18 cellular contexts compared by ENCODE assay signal in the genomic region with DNA sequence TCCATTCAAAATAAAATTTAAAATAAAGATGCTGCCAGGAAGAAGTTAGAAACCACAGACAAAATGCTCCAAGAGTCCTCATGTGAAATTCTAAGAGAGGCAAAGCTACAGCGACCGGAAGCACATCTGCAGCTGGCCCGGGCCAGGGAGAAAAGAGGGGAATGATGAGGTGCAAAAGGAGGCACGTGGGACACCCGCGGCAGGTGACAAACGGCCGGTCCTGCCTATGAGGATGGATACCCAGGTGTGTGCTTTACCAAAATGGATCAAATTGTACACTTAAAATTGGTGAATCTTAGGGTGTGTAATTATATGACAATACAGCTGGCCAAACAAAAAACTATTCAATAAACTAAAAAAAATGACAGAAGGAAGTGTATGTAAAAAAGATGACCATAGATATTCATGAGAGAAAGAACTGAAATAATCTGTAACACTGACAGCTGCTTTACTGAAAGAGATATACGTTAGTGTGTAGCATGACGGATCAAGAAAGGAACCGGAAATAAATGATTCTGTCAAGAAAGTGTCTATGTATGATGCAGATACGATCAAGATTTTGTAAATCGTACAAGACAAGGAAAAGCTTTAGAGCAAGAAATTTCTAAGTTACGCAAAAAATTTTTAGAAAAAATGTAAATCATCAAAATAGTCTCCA. TPM values are rescaled to one million over a fixed set of nuclear protein-coding genes. Genes with fewer than 3 reads are reported as not detected.
A peak's percentile ranks its signal among the peaks of the same experiment; 100 is the strongest.
DNase-seq lines count a peak whose midpoint lies in the region; ATAC-seq and TF ChIP-seq lines count a peak whose summit lies in the region.
"Had no signal": no experiment of that assay in that cellular context is flagged by ENCODE, and none has a peak within 500 bp of the region (broad histone marks: within the 10 kb centered on the region; RNA-seq: fewer than 3 reads in every experiment).

No MANE protein-coding gene starts in this region.

- H3K9ac ChIP-seq in SK-N-SH = no peak overlapping the region

- no peak overlapping the region for H3K4me3 ChIP-seq in SK-N-SH (ENCODE audit: low read depth in 2 of 2, low read length in 1 of 2)
- H3K4me3 ChIP-seq in CD8-positive, alpha-beta T cell (ENCODE audit: low read depth, low read length) = no peak overlapping the region
- H3K4me3 ChIP-seq in mesodermal cell (ENCODE audit: extremely low read depth, insufficient read depth, low read length, poor library complexity, severe bottlenecking) = no peak overlapping the region
- H3K4me3 ChIP-seq: cardiac muscle cell, hepatocyte, mucosa of descending colon, skin epidermis had no signal

- peaks cover 5% of the 10 kb centered on the region; the same call in 1 of the 2 replicates for H3K79me2 ChIP-seq in SK-N-SH (ENCODE audit: insufficient read depth)
- H3K79me2 ChIP-seq: hepatocyte had no signal

- peaks cover 22% of the 10 kb centered on the region for H3K4me1 Mint-ChIP-seq in CD8-positive, alpha-beta T cell (ENCODE audit: low read depth)
- H3K4me1 Mint-ChIP-seq in activated CD4-positive, alpha-beta memory T cell treated with anti-CD3 and anti-CD28 coated beads for 36 hours (ENCODE audit: low read depth) = peaks cover 19% of the 10 kb centered on the region

- no peak for TF ChIP-seq EP300 in SK-N-SH (IDR thresholded peaks at IDR 0.05; ENCODE audit: borderline replicate concordance in 1 of 2, low read depth in 1 of 2, low read length in 1 of 2)

- H3K27ac Mint-ChIP-seq in CD8-positive, alpha-beta T cell = peak overlapping the region; percentile 96
- peak overlapping the region; percentile 91 for H3K27ac Mint-ChIP-seq in activated CD4-positive, alpha-beta memory T cell treated with anti-CD3 and anti-CD28 coated beads for 36 hours
- H3K27ac Mint-ChIP-seq: type B pancreatic cell had no signal

- DNase-seq in SK-N-SH (no peak), NCI-H446 (lab: John Stamatoyannopoulos, UW) (no peak), NCI-H1105 (lab: John Stamatoyannopoulos, UW) (no peak)
- no peak for DNase-seq in CD8-positive, alpha-beta T cell
- no peak for DNase-seq in activated CD4-positive, alpha-beta memory T cell treated with anti-CD3 and anti-CD28 coated beads for 36 hours
- DNase-seq: activated gamma-delta T cell, NCI-H2107, NCI-H748 treated with DMSO at 0.1 percent for 48 hours had no signal

- peaks cover 5% of the 10 kb centered on the region for H3F3A ChIP-seq in SK-N-SH (replicated peaks; ENCODE audit: insufficient read depth)

- no peaks in the 10 kb centered on the region for H3K27me3 Mint-ChIP-seq in CD8-positive, alpha-beta T cell (ENCODE audit: low read depth)
- H3K27me3 Mint-ChIP-seq in activated CD4-positive, alpha-beta memory T cell treated with anti-CD3 and anti-CD28 coated beads for 36 hours = no peaks in the 10 kb centered on the region
- H3K27me3 Mint-ChIP-seq: type B pancreatic cell had no signal

- H3K9me3 Mint-ChIP-seq in CD8-positive, alpha-beta T cell = peaks cover 9% of the 10 kb centered on the region
- H3K9me3 Mint-ChIP-seq in activated CD4-positive, alpha-beta memory T cell treated with anti-CD3 and anti-CD28 coated beads for 36 hours = peaks cover 30% of the 10 kb centered on the region
- H3K9me3 Mint-ChIP-seq: type B pancreatic cell had no signal

- CTCF ChIA-PET in SK-N-SH (lab: Yijun Ruan, JAX) = no interaction called here
- CTCF ChIA-PET in CD8-positive, alpha-beta T cell (lab: Charles Lee) = no interaction called here
- CTCF ChIA-PET in activated CD4-positive, alpha-beta memory T cell treated with anti-CD3 and anti-CD28 coated beads for 36 hours (lab: Charles Lee) = no interaction called here

- no peak for TF ChIP-seq CTCF in SK-N-SH (IDR thresholded peaks at IDR 0.05)
- TF ChIP-seq CTCF in CD8-positive, alpha-beta T cell (IDR thresholded peaks at IDR 0.05) = no peak

- POLR2A ChIA-PET in SK-N-SH (lab: Yijun Ruan, JAX) = no interaction called here
- POLR2A ChIA-PET in CD8-positive, alpha-beta T cell (lab: Charles Lee) = no interaction called here
- POLR2A ChIA-PET in activated CD4-positive, alpha-beta memory T cell treated with anti-CD3 and anti-CD28 coated beads for 36 hours (lab: Charles Lee) = no interaction called here

- H3K9me3 ChIP-seq in SK-N-SH (peaks cover 10% of the 10 kb centered on the region; the same call in 1 of the 2 replicates), mesodermal cell (ENCODE audit: control insufficient read depth, low read length) (peaks cover 16% of the 10 kb centered on the region)
- H3K9me3 ChIP-seq in CD8-positive, alpha-beta T cell (ENCODE audit: low read length) = peaks cover 11% of the 10 kb centered on the region

- H3K36me3 ChIP-seq in SK-N-SH (replicated peaks in 1 of 2; ENCODE audit: control insufficient read depth in 1 of 2, insufficient read depth in 2 of 2, low read length in 1 of 2) (peaks cover 2 to 18% of the 10 kb centered on the region in 2 experiments), mesodermal cell (ENCODE audit: control insufficient read depth, insufficient read depth, low read length) (peaks cover 69% of the 10 kb centered on the region)
- H3K36me3 ChIP-seq in CD8-positive, alpha-beta T cell (ENCODE audit: insufficient read depth, low read length) = peaks cover 4% of the 10 kb centered on the region

- no peak overlapping the region; a peak in 1 of 4 replicates for H3K27ac ChIP-seq in SK-N-SH (ENCODE audit: low read depth in 2 of 2, low read length in 1 of 2)
- peak overlapping the region; percentile 62 for H3K27ac ChIP-seq in CD8-positive, alpha-beta T cell (ENCODE audit: low read depth, low read length)
- H3K27ac ChIP-seq in mesodermal cell (ENCODE audit: low read depth, low read length, severe bottlenecking) = peak overlapping the region; percentile 6
- H3K27ac ChIP-seq: 22Rv1, C4-2B, cardiac muscle cell, hepatocyte, skin epidermis had no signal

- H4K20me1 ChIP-seq in SK-N-SH (ENCODE audit: insufficient read depth) = no peaks in the 10 kb centered on the region

- peaks cover 56% of the 10 kb centered on the region for H3K36me3 Mint-ChIP-seq in CD8-positive, alpha-beta T cell
- peaks cover 52% of the 10 kb centered on the region for H3K36me3 Mint-ChIP-seq in activated CD4-positive, alpha-beta memory T cell treated with anti-CD3 and anti-CD28 coated beads for 36 hours

- no peak overlapping the region for H3K4me2 ChIP-seq in SK-N-SH
- H3K4me2 ChIP-seq: hepatocyte had no signal

- H3K4me3 Mint-ChIP-seq in CD8-positive, alpha-beta T cell = peak overlapping the region; percentile 60
- H3K4me3 Mint-ChIP-seq in activated CD4-positive, alpha-beta memory T cell treated with anti-CD3 and anti-CD28 coated beads for 36 hours = peak overlapping the region; percentile 13
- H3K4me3 Mint-ChIP-seq: type B pancreatic cell had no signal

- intact Hi-C loops in CD8-positive, alpha-beta T cell (cut with DNase I, micrococcal nuclease) = loop anchor here (1.0 to 2.0 kb wide), 2 partner anchors 29 to 30 kb away; a partner anchor contains a TSS
- intact Hi-C loops in activated CD4-positive, alpha-beta memory T cell treated with anti-CD3 and anti-CD28 coated beads for 36 hours (cut with micrococcal nuclease) = loop anchor here (1.0 kb wide), 1 partner anchor 39 kb away; a partner anchor contains a TSS

- H3K4me1 ChIP-seq in SK-N-SH (ENCODE audit: control insufficient read depth in 1 of 2, insufficient read depth in 2 of 2, low read depth in 1 of 2, low read length in 1 of 2) = peaks cover 0 to 4% of the 10 kb centered on the region in 2 experiments; a peak in 2 of 4 replicates
- peaks cover 23% of the 10 kb centered on the region for H3K4me1 ChIP-seq in CD8-positive, alpha-beta T cell (ENCODE audit: insufficient read depth, low read length)
- peaks cover 22% of the 10 kb centered on the region for H3K4me1 ChIP-seq in mesodermal cell (ENCODE audit: control insufficient read depth, insufficient read depth, low read length, poor library complexity, severe bottlenecking)

- no peak for ATAC-seq in SK-N-SH treated with all-trans-retinoic acid at 6 μM for 48 hours
- ATAC-seq in CD8-positive, alpha-beta T cell = peak; percentile 60
- ATAC-seq in GM19035 (IDR thresholded peaks at IDR 0.05; ENCODE audit: unreplicated experiment) = no peak

- TF ChIP-seq RAD21 in SK-N-SH (IDR thresholded peaks at IDR 0.05; ENCODE audit: low read length) = no peak

- peak overlapping the region; percentile 43 for H2AFZ ChIP-seq in SK-N-SH (ENCODE audit: low read depth)
- H2AFZ ChIP-seq: hepatocyte had no signal

- 90% methylated on average over 14 of the region's 14 CpGs for WGBS in SK-N-SH (ENCODE audit: low lambda C conversion rate)
- WGBS in mesodermal cell (ENCODE audit: insufficient coverage in 2 of 2), 2 experiments = 92 to 95% methylated on average over 11 to 13 of the region's 14 CpGs

- no peaks in the 10 kb centered on the region for H3K9me2 ChIP-seq in SK-N-SH

- H3K27me3 ChIP-seq in SK-N-SH (ENCODE audit: insufficient read depth) = no peaks in the 10 kb centered on the region
- no peaks in the 10 kb centered on the region for H3K27me3 ChIP-seq in CD8-positive, alpha-beta T cell (ENCODE audit: insufficient read depth, low read length)
- H3K27me3 ChIP-seq: cardiac muscle cell, hepatocyte had no signal

TF ChIP-seq in SK-N-SH, 30 proteins besides CTCF, POLR2A, EP300 and RAD21 (continues in another document):
- no peak for TF ChIP-seq TAF1 (IDR thresholded peaks at IDR 0.05; ENCODE audit: borderline replicate concordance, low read depth, low read length)
- no peak for TF ChIP-seq TEAD4 (IDR thresholded peaks at IDR 0.05; ENCODE audit: borderline replicate concordance, insufficient read depth)
- TF ChIP-seq GATA2 (CRISPR knock-in tag; IDR thresholded peaks at IDR 0.05) = no peak

TF ChIP-seq in SK-N-SH treated with all-trans-retinoic acid at 6 μM for 48 hours, 23 proteins besides CTCF, POLR2A, EP300 and RAD21:
- TF ChIP-seq CSDC2 (CRISPR knock-in tag; IDR thresholded peaks at IDR 0.05) = no peak
- no peak for TF ChIP-seq SNAI2 (CRISPR knock-in tag; IDR thresholded peaks at IDR 0.05)
- TF ChIP-seq ZFP30 (CRISPR knock-in tag; IDR thresholded peaks at IDR 0.05) = no peak

RNA-seq across cellular contexts. Expression of a gene that starts 29.5 kb away (rescaled TPM):
- 18.9 and 19.4 TPM in 2 replicates for polyA plus RNA-seq in SK-N-SH (2012; rRNA removed)
- polyA plus RNA-seq in SK-N-SH (2012; cell fraction: cytosol; rRNA removed) = 7.3 and 11.6 TPM in 2 replicates
- 83.6 and 106 TPM in 2 replicates for polyA plus RNA-seq in SK-N-SH (2012; cell fraction: nucleus; rRNA removed)
- total RNA-seq in CD8-positive, alpha-beta T cell = 10 to 100 TPM; 17.6 to 19.5 TPM
- 10 to 100 TPM; 31.7 to 32.2 TPM for total RNA-seq in activated CD4-positive, alpha-beta memory T cell treated with anti-CD3 and anti-CD28 coated beads for 36 hours
- polyA plus RNA-seq in mesodermal cell (2013, experiment 1 of 2) = 65.9 TPM
- 55.8 TPM for polyA plus RNA-seq in mesodermal cell (2013, experiment 2 of 2)

RNA-seq across cellular contexts. Expression of a gene that starts 38.6 kb away (rescaled TPM):
- 39.8 and 47.3 TPM in 2 replicates for polyA plus RNA-seq in SK-N-SH (2012; rRNA removed)
- polyA plus RNA-seq in SK-N-SH (2012; cell fraction: cytosol; rRNA removed) = 19.6 and 31.2 TPM in 2 replicates
- 39.2 and 49.4 TPM in 2 replicates for polyA plus RNA-seq in SK-N-SH (2012; cell fraction: nucleus; rRNA removed)
- 10 to 100 TPM; 62.2 to 62.5 TPM for total RNA-seq in CD8-positive, alpha-beta T cell
- total RNA-seq in activated CD4-positive, alpha-beta memory T cell treated with anti-CD3 and anti-CD28 coated beads for 36 hours = 10 to 100 TPM; 60.0 to 62.4 TPM
- polyA plus RNA-seq in mesodermal cell (2013, experiment 1 of 2) = 41.1 TPM
- 37.4 TPM for polyA plus RNA-seq in mesodermal cell (2013, experiment 2 of 2)

Comparison
In these comparisons a context has a peak if more than half of its experiments do, and no peak if none do; other contexts are left out.
1. H3K27ac ChIP-seq: peak in CD8-positive, alpha-beta T cell (single experiment) and mesodermal cell (single experiment); none in SK-N-SH (0 of 2).